1 cellular context compared by ENCODE assay signal in the genomic region with DNA sequence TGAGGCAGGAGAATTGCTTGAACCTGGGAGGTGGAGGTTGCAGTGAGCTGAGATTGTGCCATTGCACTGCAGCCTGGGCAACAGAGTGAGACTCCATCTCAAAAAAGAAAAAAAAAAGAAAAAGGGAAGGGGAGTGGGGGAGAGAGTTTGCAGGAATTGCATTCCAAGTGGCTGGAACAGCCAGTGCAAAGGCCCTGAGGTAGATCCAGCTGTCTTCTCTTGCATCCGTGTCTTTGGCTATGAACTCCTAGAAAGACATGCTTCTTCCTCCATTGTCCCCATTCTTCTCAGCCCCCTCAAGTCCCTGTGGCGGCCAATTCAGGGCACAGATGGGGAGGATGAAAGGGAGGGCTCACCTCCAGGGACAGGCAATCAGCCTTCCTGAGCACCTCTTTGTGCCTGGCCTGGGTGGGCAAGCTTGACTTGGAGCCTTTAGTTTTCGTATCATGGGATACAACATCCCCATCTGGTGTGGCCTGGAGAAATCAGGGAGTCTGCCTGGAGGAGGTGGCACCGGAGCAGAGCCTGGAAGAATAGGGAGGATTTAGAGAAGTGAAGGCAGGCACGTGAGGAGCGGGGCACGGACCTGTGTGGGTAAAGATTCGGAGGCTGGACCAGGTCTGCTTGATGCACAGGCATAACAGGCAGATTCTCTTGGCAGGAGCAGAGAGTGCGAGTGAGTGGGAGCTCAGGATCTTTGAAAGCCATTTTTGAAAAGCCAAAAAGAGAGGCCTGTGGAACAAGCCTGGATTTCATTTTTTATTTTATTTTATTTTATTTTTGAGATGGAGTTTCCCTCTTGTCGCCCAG.
TF ChIP-seq lines count a peak whose summit lies in the region.

No MANE protein-coding gene starts in this region.

TF ChIP-seq in IMR-90, 13 proteins besides CTCF, POLR2A, EP300 and RAD21:
- TF ChIP-seq BHLHE40 (IDR thresholded peaks at IDR 0.05; ENCODE audit: low read depth, low read length) (no peak), MAFK (IDR thresholded peaks at IDR 0.05; ENCODE audit: low read depth, low read length) (no peak), MAZ (IDR thresholded peaks at IDR 0.05; ENCODE audit: borderline replicate concordance, low read depth, low read length) (no peak), RFX5 (IDR thresholded peaks at IDR 0.05; ENCODE audit: low read depth, low read length) (no peak), SMC3 (IDR thresholded peaks at IDR 0.05; ENCODE audit: low read depth, low read length) (no peak), RCOR1 (IDR thresholded peaks at IDR 0.05; ENCODE audit: insufficient replicate concordance, low read length) (no peak), FOS (IDR thresholded peaks at IDR 0.05; ENCODE audit: low read depth, low read length) (no peak), MXI1 (IDR thresholded peaks at IDR 0.05; ENCODE audit: borderline replicate concordance, low read depth, low read length) (no peak), CEBPB (IDR thresholded peaks at IDR 0.05; ENCODE audit: low read depth, low read length) (no peak), NFE2L2 (IDR thresholded peaks at IDR 0.05; ENCODE audit: low read depth, low read length) (no peak), CHD1 (IDR thresholded peaks at IDR 0.05; ENCODE audit: low read depth, low read length) (no peak)
- TF ChIP-seq, protein P1, sequence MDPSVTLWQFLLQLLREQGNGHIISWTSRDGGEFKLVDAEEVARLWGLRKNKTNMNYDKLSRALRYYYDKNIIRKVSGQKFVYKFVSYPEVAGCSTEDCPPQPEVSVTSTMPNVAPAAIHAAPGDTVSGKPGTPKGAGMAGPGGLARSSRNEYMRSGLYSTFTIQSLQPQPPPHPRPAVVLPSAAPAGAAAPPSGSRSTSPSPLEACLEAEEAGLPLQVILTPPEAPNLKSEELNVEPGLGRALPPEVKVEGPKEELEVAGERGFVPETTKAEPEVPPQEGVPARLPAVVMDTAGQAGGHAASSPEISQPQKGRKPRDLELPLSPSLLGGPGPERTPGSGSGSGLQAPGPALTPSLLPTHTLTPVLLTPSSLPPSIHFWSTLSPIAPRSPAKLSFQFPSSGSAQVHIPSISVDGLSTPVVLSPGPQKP (IDR thresholded peaks at IDR 0.05; ENCODE audit: borderline replicate concordance, low read depth, low read length): no peak
- TF ChIP-seq, protein P2, sequence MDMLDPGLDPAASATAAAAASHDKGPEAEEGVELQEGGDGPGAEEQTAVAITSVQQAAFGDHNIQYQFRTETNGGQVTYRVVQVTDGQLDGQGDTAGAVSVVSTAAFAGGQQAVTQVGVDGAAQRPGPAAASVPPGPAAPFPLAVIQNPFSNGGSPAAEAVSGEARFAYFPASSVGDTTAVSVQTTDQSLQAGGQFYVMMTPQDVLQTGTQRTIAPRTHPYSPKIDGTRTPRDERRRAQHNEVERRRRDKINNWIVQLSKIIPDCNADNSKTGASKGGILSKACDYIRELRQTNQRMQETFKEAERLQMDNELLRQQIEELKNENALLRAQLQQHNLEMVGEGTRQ (IDR thresholded peaks at IDR 0.05; ENCODE audit: low read depth, low read length): no peak
